Comparison of ENCODE assay signal across 8 cellular contexts in the genomic region with DNA sequence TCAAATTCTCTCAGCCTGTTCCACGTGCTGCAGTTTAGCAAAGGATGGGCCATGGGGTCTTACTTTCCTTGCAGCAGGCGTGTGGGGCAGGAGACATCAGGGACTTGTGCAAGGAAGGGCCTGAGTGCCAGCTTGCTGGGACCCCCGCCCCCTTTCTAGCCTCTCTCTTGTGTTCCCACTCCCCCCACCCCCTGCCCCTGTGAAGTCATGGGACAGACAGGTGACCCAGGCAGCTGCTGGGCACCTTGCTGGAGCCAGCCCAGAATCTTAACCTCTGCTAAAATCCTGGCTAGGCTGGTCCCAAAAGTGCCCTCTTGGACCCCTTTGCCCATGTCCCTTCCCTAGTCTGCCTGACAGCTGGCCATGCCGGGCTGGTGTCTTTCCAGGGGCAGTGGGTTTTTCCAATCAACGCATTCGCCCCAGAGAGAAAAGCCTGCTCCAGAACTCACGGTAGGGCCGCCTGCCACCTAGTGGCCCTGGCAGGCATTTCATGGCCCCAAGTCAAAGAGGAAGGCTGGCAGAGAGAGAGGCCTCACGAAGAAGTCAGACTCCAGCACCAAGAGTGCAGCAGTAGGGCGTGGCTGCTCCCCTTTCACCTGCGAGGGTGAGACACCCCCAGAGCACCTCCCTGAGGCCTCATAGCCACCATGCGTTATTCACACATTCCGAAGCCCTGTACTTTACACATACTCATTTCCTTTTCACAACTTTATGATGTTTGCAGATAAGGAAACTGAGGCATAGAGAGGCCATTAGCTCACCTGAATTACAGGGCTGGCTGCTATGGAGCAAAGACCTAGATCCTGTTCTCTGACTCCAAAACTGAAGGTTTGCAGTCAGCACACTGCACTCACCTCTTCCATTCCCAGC.
DNase-seq lines count a peak whose midpoint lies in the region; ATAC-seq and TF ChIP-seq lines count a peak whose summit lies in the region.

No MANE protein-coding gene starts in this region.

- TF ChIP-seq POLR2A in lower leg skin (IDR thresholded peaks at IDR 0.05) = no peak

- no peaks in the 10 kb centered on the region for H3K4me1 ChIP-seq in A673 (ENCODE audit: insufficient read depth, low read length, poor library complexity, severe bottlenecking)

- TF ChIP-seq CTCF in A673 (conservative IDR thresholded peaks at IDR 0.05; ENCODE audit: low read depth, low read length) (peak; percentile 90), GM20000 (IDR thresholded peaks at IDR 0.05; ENCODE audit: extremely low read depth, missing control alignments) (peak; percentile 82), lower leg skin (IDR thresholded peaks at IDR 0.05) (peak in 1 of 3 donors; percentile 89)

- DNase-seq in A673 (ENCODE audit: low spot score) = peak; percentile 81
- DNase-seq in GM20000 (ENCODE audit: low spot score) = peak; percentile 82
- DNase-seq in NCI-H524 treated with DMSO at 0.1 percent for 48 hours (lab: John Stamatoyannopoulos, UW) = peak; percentile 12
- peak; percentile 67 to 71 for DNase-seq in activated CD4-positive, alpha-beta T cell treated with anti-CD3 and anti-CD28 coated beads, Interleukin-2, amount 50 U/mL, for 4 hours
- peak; percentile 86 for DNase-seq in dermis blood vessel endothelial cell
- peak; percentile 67 to 94 for DNase-seq in lower leg skin (ENCODE audit: low spot score in 2 of 2)
- peak; percentile 56 for DNase-seq in stimulated activated CD8-positive, alpha-beta memory T cell treated with anti-CD3 and anti-CD28 coated beads, Interleukin-12 subunit alpha, Interleukin-12 subunit beta, amount 100 ng/mL, for 4 hours (ENCODE audit: low read depth)

- H3K4me3 ChIP-seq in A673 (ENCODE audit: low read depth, low read length, poor library complexity, severe bottlenecking) (no peak overlapping the region), lower leg skin (ENCODE audit: low read depth, poor library complexity, severe bottlenecking) (no peak overlapping the region)

- POLR2A ChIA-PET in A673 (lab: Charles Lee; ENCODE audit: low non-redundant PET) = interaction anchor here (0.6 kb wide), 1 partner anchor 561 kb away, joined by 12 read pairs; no protein-coding TSS in a partner anchor

- H3K9me3 ChIP-seq in A673 (ENCODE audit: low read depth, low read length, poor library complexity, severe bottlenecking) = no peaks in the 10 kb centered on the region

- no TSS peak for BruUV-seq in A673 (replicated peaks; lab: Mats Ljungman, UMichigan)

- CTCF ChIA-PET in A673 (lab: Charles Lee) = no interaction called here

- no peaks in the 10 kb centered on the region for H3K27me3 ChIP-seq in A673 (replicated peaks; ENCODE audit: insufficient read depth, low read depth, low read length, poor library complexity)

- 41 to 47% methylated on average over 10 to 11 of the region's 13 CpGs for WGBS in lower leg skin, 2 donors

- H3K27ac ChIP-seq in A673 (ENCODE audit: low read depth, low read length, poor library complexity, severe bottlenecking) = no peak overlapping the region

- ATAC-seq in HG03442 (IDR thresholded peaks at IDR 0.05; ENCODE audit: unreplicated experiment) = no peak

- intact Hi-C loops in A673 (cut with micrococcal nuclease; ENCODE audit: unreplicated experiment) = loop anchor here (5.0 to 10.0 kb wide), 2 partner anchors 316 to 544 kb away; no protein-coding TSS in a partner anchor
- intact Hi-C loops in lower leg skin (cut with DNase I; ENCODE audit: low total_unique reads) = loop anchor here (10.0 kb wide), 1 partner anchor 104 kb away; no protein-coding TSS in a partner anchor

- H3K36me3 ChIP-seq in A673 (ENCODE audit: insufficient read depth, low read length, poor library complexity, severe bottlenecking) = no peaks in the 10 kb centered on the region

Comparison
In these comparisons a context has a peak if more than half of its experiments do, and no peak if none do; other contexts are left out.
1. DNase-seq: peak in every context shown above with its lines; median percentile 86 in dermis blood vessel endothelial cell; 82 in GM20000; 81 in A673; 80 in lower leg skin; 69 in activated CD4-positive, alpha-beta T cell treated with anti-CD3 and anti-CD28 coated beads, Interleukin-2, amount 50 U/mL, for 4 hours; 56 in stimulated activated CD8-positive, alpha-beta memory T cell treated with anti-CD3 and anti-CD28 coated beads, Interleukin-12 subunit alpha, Interleukin-12 subunit beta, amount 100 ng/mL, for 4 hours; 12 in NCI-H524 treated with DMSO at 0.1 percent for 48 hours.